Comparison of ENCODE assay signal across 13 cellular contexts in genomic region chr1:185610954-185611353, GRCh38.
"Had no signal": no experiment of that assay in that cellular context is flagged by ENCODE, and none has a peak within 500 bp of the region (broad histone marks: within the 10 kb centered on the region; RNA-seq: fewer than 3 reads in every experiment).

No MANE protein-coding gene starts in this region.

- H3K27ac Mint-ChIP-seq: activated CD4-positive, alpha-beta T cell treated with anti-CD3 and anti-CD28 coated beads, Interleukin-2, amount 10 ng/mL, durations not matched to agents 7 days and 5 days; endodermal cell; stimulated activated naive CD8-positive, alpha-beta T cell treated with anti-CD3 and anti-CD28 coated beads, Interleukin-15, Interleukin-2, amounts not matched to agents 100 ng/mL and 50 ng/mL, for 24 hours; T-helper 2 cell treated with Interferon-gamma antibody and Interleukin-4, amounts not matched to agents 5 μg/mL and 100 μg/mL, for 36 hours had no signal

- H3K4me3 ChIP-seq: dorsolateral prefrontal cortex, prostate gland, upper lobe of left lung had no signal

- H3K4me3 Mint-ChIP-seq: activated CD4-positive, alpha-beta T cell treated with anti-CD3 and anti-CD28 coated beads, Interleukin-2, amount 10 ng/mL, durations not matched to agents 7 days and 5 days; endodermal cell; stimulated activated naive CD8-positive, alpha-beta T cell treated with anti-CD3 and anti-CD28 coated beads, Interleukin-15, Interleukin-2, amounts not matched to agents 100 ng/mL and 50 ng/mL, for 24 hours; T-helper 2 cell treated with Interferon-gamma antibody and Interleukin-4, amounts not matched to agents 5 μg/mL and 100 μg/mL, for 36 hours had no signal

- H3K27ac ChIP-seq: dorsolateral prefrontal cortex, prostate gland, upper lobe of left lung had no signal

- H3K9me3 ChIP-seq: prostate gland, upper lobe of left lung had no signal

- H3K4me1 Mint-ChIP-seq: endodermal cell had no signal

- ATAC-seq: right cardiac atrium had no signal

- H3K36me3 ChIP-seq: prostate gland, upper lobe of left lung had no signal

- DNase-seq: activated CD4-positive, alpha-beta T cell treated with anti-CD3 and anti-CD28 coated beads, Interleukin-2, amount 10 ng/mL, durations not matched to agents 7 days and 5 days; activated CD8-positive, alpha-beta memory T cell treated with anti-CD3 and anti-CD28 coated beads for 24 hours; activated naive CD4-positive, alpha-beta T cell treated with Interleukin-2 at 50 U/mL for 16 hours; aorta; dorsolateral prefrontal cortex; endodermal cell; islet precursor cell; midbrain; right cardiac atrium; upper lobe of left lung had no signal

- H3K27me3 ChIP-seq: upper lobe of left lung had no signal
